ENCODE assay signal across 24 cellular contexts in the genomic region with DNA sequence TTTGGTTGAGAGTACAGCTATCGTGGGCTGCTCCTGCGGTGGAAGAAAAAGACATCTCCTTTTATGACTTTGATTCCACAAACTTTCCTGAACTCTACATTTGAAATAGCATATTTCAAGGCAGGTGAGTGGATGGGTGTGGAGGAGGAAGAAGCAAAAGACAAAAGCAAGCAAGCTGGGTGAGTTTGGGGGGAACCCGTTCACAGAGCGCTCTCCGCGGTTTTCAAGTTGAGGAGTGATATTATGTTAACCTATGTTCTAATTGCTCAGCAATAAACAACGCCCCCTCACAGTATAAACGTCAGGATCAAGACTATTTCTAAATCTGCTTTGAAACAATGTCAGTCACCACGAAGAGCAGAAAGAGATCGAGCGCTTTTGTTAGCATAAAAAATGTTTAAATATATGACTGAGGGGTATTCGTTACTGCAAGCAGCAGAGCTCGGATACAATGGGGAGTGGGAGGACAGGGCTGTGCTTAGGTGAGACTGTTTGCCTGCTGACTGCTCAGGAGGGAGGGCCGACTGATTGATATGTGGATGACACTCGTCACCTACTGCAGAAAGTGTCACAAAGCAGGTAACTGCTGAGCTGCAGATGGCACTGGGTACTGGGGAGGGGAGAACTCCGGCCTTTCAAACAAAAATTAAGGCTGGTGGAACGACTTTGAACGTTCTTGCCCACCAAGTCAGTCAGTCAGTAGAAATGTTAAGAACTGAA.
"Had no signal": no experiment of that assay in that cellular context is flagged by ENCODE, and none has a peak within 500 bp of the region (broad histone marks: within the 10 kb centered on the region; RNA-seq: fewer than 3 reads in every experiment).

No MANE protein-coding gene starts in this region.

- H3K27me3 ChIP-seq: colonic mucosa, neutrophil, sigmoid colon, testis, tibial artery had no signal

- H3K4me3 ChIP-seq: colonic mucosa, esophagus muscularis mucosa, gastroesophageal sphincter, heart right ventricle, left ventricle myocardium inferior, lower lobe of right lung, sigmoid colon, spleen, testis, tibial artery had no signal

- H3K27ac ChIP-seq: colonic mucosa, esophagus muscularis mucosa, foreskin keratinocyte, gastroesophageal sphincter, heart right ventricle, left ventricle myocardium inferior, lower lobe of right lung, neutrophil, parathyroid adenoma, sigmoid colon, spleen, testis had no signal

- FAIRE-seq: endothelial cell of umbilical vein, islet of Langerhans had no signal

- DNase-seq: colonic mucosa; effector CD8-positive, alpha-beta T cell; foreskin keratinocyte; heart right ventricle; hippocampal formation; left cardiac atrium; left ventricle myocardium inferior; lower lobe of right lung; naive thymus-derived CD8-positive, alpha-beta T cell; right cardiac atrium; sigmoid colon; spleen; stimulated activated CD4-positive, alpha-beta T cell treated with anti-CD3 and anti-CD28 coated beads, Interleukin-4, amount 100 ng/mL, for 4 hours; stimulated activated naive CD8-positive, alpha-beta T cell treated with anti-CD3 and anti-CD28 coated beads, Interleukin-15, Interleukin-2, amounts not matched to agents 100 U/mL and 50 U/mL, for 24 hours; substantia nigra; testis had no signal

- H3K4me1 ChIP-seq: colonic mucosa, esophagus muscularis mucosa, gastroesophageal sphincter, heart right ventricle, left ventricle myocardium inferior, lower lobe of right lung, parathyroid adenoma, sigmoid colon, spleen, testis had no signal

- ATAC-seq: foreskin keratinocyte; gastroesophageal sphincter; heart right ventricle; left cardiac atrium; lower lobe of right lung; naive thymus-derived CD8-positive, alpha-beta T cell; right cardiac atrium; stimulated activated memory B cell treated with anti-CD40 and anti-IgM and Interleukin-4, amounts not matched to agents 10 μg/mL and 1 μg/mL and 100 μg/mL, for 72 hours; stimulated activated naive CD8-positive, alpha-beta T cell treated with anti-CD3 and anti-CD28 coated beads, Interleukin-15, Interleukin-2, amounts not matched to agents 100 U/mL and 50 U/mL, for 24 hours had no signal

- H3K36me3 ChIP-seq: colonic mucosa, esophagus muscularis mucosa, gastroesophageal sphincter, heart right ventricle, left ventricle myocardium inferior, lower lobe of right lung, neutrophil, sigmoid colon, spleen, tibial artery had no signal

- H3K9me3 ChIP-seq: colonic mucosa, lower lobe of right lung, neutrophil, spleen, testis, tibial artery had no signal
